Comparison of ENCODE assay signal across 10 cellular contexts in genomic region chr3:102933377-102933776, GRCh38.
"Had no signal": no experiment of that assay in that cellular context is flagged by ENCODE, and none has a peak within 500 bp of the region (broad histone marks: within the 10 kb centered on the region; RNA-seq: fewer than 3 reads in every experiment).

No MANE protein-coding gene starts in this region.

- FAIRE-seq: H1, H54, HepG2 had no signal

- H3K4me3 ChIP-seq: GM23338 had no signal

- H3K27ac ChIP-seq: HL-60, KMS-11 had no signal

- H3K9ac ChIP-seq: KMS-11 had no signal

- H3K4me2 ChIP-seq: GM23338, KMS-11 had no signal

- DNase-seq: H9, HCEC 1CT, Karpas-422, KBM-7 had no signal

- ATAC-seq: GM23338, HepG2 had no signal

- H2AFZ ChIP-seq: GM23338 had no signal
